11 cellular contexts compared by ENCODE assay signal in the genomic region with DNA sequence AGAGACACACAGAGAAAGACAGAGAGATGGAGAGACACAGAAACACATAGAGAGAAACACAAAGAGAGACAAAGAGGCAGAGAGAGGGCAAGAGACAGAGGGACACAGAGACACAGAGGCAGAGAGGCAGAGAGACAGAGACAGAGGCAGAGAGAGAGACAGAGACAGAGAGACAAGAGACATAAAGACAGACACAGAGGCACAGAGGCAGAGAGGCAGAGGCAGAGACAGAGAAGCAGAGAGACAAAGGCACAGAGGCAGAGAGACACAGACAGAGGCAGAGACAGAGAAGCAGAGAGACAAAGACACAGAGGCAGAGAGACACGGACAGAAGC. TPM values are rescaled to one million over a fixed set of nuclear protein-coding genes. Genes with fewer than 3 reads are reported as not detected.
DNase-seq lines count a peak whose midpoint lies in the region; ATAC-seq and TF ChIP-seq lines count a peak whose summit lies in the region.
"Had no signal": no experiment of that assay in that cellular context is flagged by ENCODE, and none has a peak within 500 bp of the region (broad histone marks: within the 10 kb centered on the region; RNA-seq: fewer than 3 reads in every experiment).

No MANE protein-coding gene starts in this region.

- peaks cover 32 to 77% (median 49%) of the 10 kb centered on the region in 4 donors for H3K4me1 Mint-ChIP-seq in CD4-positive, alpha-beta memory T cell
- H3K4me1 Mint-ChIP-seq in dendritic cell treated with granulocyte-macrophage colony-stimulating factor and Interleukin-4, amounts not matched to agents 40 ng/mL and 50 ng/mL, for 4 days (ENCODE audit: low read depth): peaks cover 94% of the 10 kb centered on the region

- H3K36me3 ChIP-seq in CD4-positive, alpha-beta memory T cell (ENCODE audit: insufficient read depth, low read length): no peaks in the 10 kb centered on the region
- H3K36me3 ChIP-seq in Loucy (ENCODE audit: insufficient read depth, low read length) (no peaks in the 10 kb centered on the region), neutrophil (no peaks in the 10 kb centered on the region)

- DNase-seq in CD4-positive, alpha-beta memory T cell: no peak
- DNase-seq in midbrain (lab: John Stamatoyannopoulos, UW) (no peak), NCI-H128 (lab: John Stamatoyannopoulos, UW; ENCODE audit: unreplicated experiment) (no peak)
- DNase-seq: HCEC 1CT, PC-3 had no signal

- peak overlapping the region; percentile 73 for H3K4me2 ChIP-seq in Loucy (ENCODE audit: low read depth, low read length, poor library complexity, severe bottlenecking)

- peak overlapping the region; percentile 21 to 60 for H3K4me3 ChIP-seq in CD4-positive, alpha-beta memory T cell (ENCODE audit: low read length in 2 of 2)
- H3K4me3 ChIP-seq in Loucy (ENCODE audit: low read length, poor library complexity, severe bottlenecking) (peak overlapping the region; percentile 18), neutrophil (ENCODE audit: low read depth in 1 of 2, low read length in 1 of 2) (peak overlapping the region; percentile 52 to 55)

- peaks cover 0 to 2% (median 0%) of the 10 kb centered on the region in 8 donors for H3K9me3 Mint-ChIP-seq in CD4-positive, alpha-beta memory T cell
- no peaks in the 10 kb centered on the region for H3K9me3 Mint-ChIP-seq in dendritic cell treated with granulocyte-macrophage colony-stimulating factor and Interleukin-4, amounts not matched to agents 40 ng/mL and 50 ng/mL, for 4 days

- H4K20me1 ChIP-seq in Loucy (ENCODE audit: insufficient read depth, low read length, poor library complexity, severe bottlenecking): no peaks in the 10 kb centered on the region

- H3K9ac ChIP-seq in Loucy (ENCODE audit: low read depth, low read length, poor library complexity, severe bottlenecking): peak overlapping the region; percentile 34

- no peak for ATAC-seq in GM19395 (IDR thresholded peaks at IDR 0.05; ENCODE audit: unreplicated experiment)

- no peaks in the 10 kb centered on the region for H3K9me3 ChIP-seq in CD4-positive, alpha-beta memory T cell (ENCODE audit: control insufficient read depth in 1 of 2, low read length in 2 of 2)
- H3K9me3 ChIP-seq in Loucy (ENCODE audit: insufficient read depth, low read depth, low read length): no peaks in the 10 kb centered on the region
- H3K9me3 ChIP-seq in neutrophil: no peaks in the 10 kb centered on the region

- peak overlapping the region; percentile 9; the same call in 1 of the 2 replicates for H2AFZ ChIP-seq in Loucy (ENCODE audit: low read length)

- TF ChIP-seq CTCF in Loucy (conservative IDR thresholded peaks at IDR 0.05; ENCODE audit: low read length): no peak
- TF ChIP-seq CTCF in neutrophil (IDR thresholded peaks at IDR 0.05): no peak

- intact Hi-C loops in CD4-positive, alpha-beta memory T cell (cut with micrococcal nuclease): no loop called here
- intact Hi-C loops in dendritic cell treated with granulocyte-macrophage colony-stimulating factor and Interleukin-4, amounts not matched to agents 40 ng/mL and 50 ng/mL, for 4 days (cut with micrococcal nuclease): no loop called here

- no peaks in the 10 kb centered on the region for H3K79me2 ChIP-seq in Loucy (ENCODE audit: insufficient read depth, low read length)

- no peaks in the 10 kb centered on the region for H3K27me3 Mint-ChIP-seq in CD4-positive, alpha-beta memory T cell
- no peaks in the 10 kb centered on the region for H3K27me3 Mint-ChIP-seq in dendritic cell treated with granulocyte-macrophage colony-stimulating factor and Interleukin-4, amounts not matched to agents 40 ng/mL and 50 ng/mL, for 4 days

- H3K4me3 Mint-ChIP-seq in CD4-positive, alpha-beta memory T cell: peak overlapping the region; percentile 64 to 90 (median 80)
- peak overlapping the region; percentile 72 for H3K4me3 Mint-ChIP-seq in dendritic cell treated with granulocyte-macrophage colony-stimulating factor and Interleukin-4, amounts not matched to agents 40 ng/mL and 50 ng/mL, for 4 days

- peak overlapping the region; percentile 87 to 97 (median 94) for H3K27ac Mint-ChIP-seq in CD4-positive, alpha-beta memory T cell
- peak overlapping the region; percentile 86 for H3K27ac Mint-ChIP-seq in dendritic cell treated with granulocyte-macrophage colony-stimulating factor and Interleukin-4, amounts not matched to agents 40 ng/mL and 50 ng/mL, for 4 days

- peak overlapping the region; percentile 43 for H3K27ac ChIP-seq in CD4-positive, alpha-beta memory T cell (ENCODE audit: low read depth, low read length)
- peak overlapping the region; percentile 100 for H3K27ac ChIP-seq in neutrophil

- H3K27me3 ChIP-seq in CD4-positive, alpha-beta memory T cell (ENCODE audit: insufficient read depth, low read length): no peaks in the 10 kb centered on the region
- peaks cover 6% of the 10 kb centered on the region for H3K27me3 ChIP-seq in Loucy (ENCODE audit: insufficient read depth, low read length, poor library complexity, severe bottlenecking)
- no peaks in the 10 kb centered on the region for H3K27me3 ChIP-seq in neutrophil

- no peaks in the 10 kb centered on the region for H3F3A ChIP-seq in Loucy (ENCODE audit: low read depth)

- peaks cover 64% of the 10 kb centered on the region for H3K4me1 ChIP-seq in CD4-positive, alpha-beta memory T cell (ENCODE audit: insufficient read depth, low read length)
- H3K4me1 ChIP-seq in Loucy (ENCODE audit: insufficient read depth, low read length, poor library complexity, severe bottlenecking) (peaks cover 27% of the 10 kb centered on the region), neutrophil (ENCODE audit: control insufficient read depth in 1 of 2, insufficient read depth in 1 of 2, low read depth in 1 of 2, low read length in 1 of 2) (peaks cover 99 to 100% of the 10 kb centered on the region in 2 experiments)

- POLR2A ChIA-PET in CD4-positive, alpha-beta memory T cell (lab: Charles Lee; ENCODE audit: partially characterized antibody): interaction anchor here (1.9 to 13.5 kb wide), 3 partner anchors 10 to 72 kb away, joined by 6 to 189 read pairs (median 16); no protein-coding TSS in a partner anchor

- CTCF ChIA-PET in CD4-positive, alpha-beta memory T cell (lab: Charles Lee; ENCODE audit: partially characterized antibody): interaction anchor here (1.6 kb wide), 1 partner anchor 12 kb away, joined by 4 read pairs; no protein-coding TSS in a partner anchor

- no peaks in the 10 kb centered on the region for H3K36me3 Mint-ChIP-seq in CD4-positive, alpha-beta memory T cell
- peaks cover 44% of the 10 kb centered on the region for H3K36me3 Mint-ChIP-seq in dendritic cell treated with granulocyte-macrophage colony-stimulating factor and Interleukin-4, amounts not matched to agents 40 ng/mL and 50 ng/mL, for 4 days (ENCODE audit: low read depth)

- H3K9me2 ChIP-seq in Loucy (replicated peaks; ENCODE audit: low read depth, low read length): no peaks in the 10 kb centered on the region

RNA-seq across cellular contexts. Expression of a gene that starts 6.3 kb away (rescaled TPM):
- not detected for total RNA-seq in CD4-positive, alpha-beta memory T cell
- polyA plus RNA-seq in CD4-positive, alpha-beta memory T cell: not detected
- total RNA-seq: cerebellum had no signal
- polyA plus RNA-seq: neural cell had no signal

RNA-seq across cellular contexts. Expression of a gene that starts 7.8 kb away (rescaled TPM):
- 100 to 1,000 TPM; 324 to 327 TPM for total RNA-seq in CD4-positive, alpha-beta memory T cell
- polyA plus RNA-seq in CD4-positive, alpha-beta memory T cell: 100 to 1,000 TPM; 253 to 435 TPM
- total RNA-seq: PC-3 had no signal
- polyA plus RNA-seq: neural cell had no signal

RNA-seq across cellular contexts. Expression of a gene that starts 10.3 kb away (rescaled TPM):
- total RNA-seq in CD4-positive, alpha-beta memory T cell: not detected
- not detected for polyA plus RNA-seq in CD4-positive, alpha-beta memory T cell
- total RNA-seq: cerebellum had no signal
- polyA plus RNA-seq: neural cell had no signal

RNA-seq across cellular contexts. Expression of a gene that starts 46.6 kb away (rescaled TPM):
- total RNA-seq in CD4-positive, alpha-beta memory T cell: not detected
- polyA plus RNA-seq in CD4-positive, alpha-beta memory T cell: under 1 TPM in 1 of 2 donors, not detected in 1; 0.18 TPM
- total RNA-seq: cerebellum, PC-3 had no signal
- polyA plus RNA-seq: neural cell had no signal
